Comparison of ENCODE assay signal across 11 cellular contexts in the genomic region with DNA sequence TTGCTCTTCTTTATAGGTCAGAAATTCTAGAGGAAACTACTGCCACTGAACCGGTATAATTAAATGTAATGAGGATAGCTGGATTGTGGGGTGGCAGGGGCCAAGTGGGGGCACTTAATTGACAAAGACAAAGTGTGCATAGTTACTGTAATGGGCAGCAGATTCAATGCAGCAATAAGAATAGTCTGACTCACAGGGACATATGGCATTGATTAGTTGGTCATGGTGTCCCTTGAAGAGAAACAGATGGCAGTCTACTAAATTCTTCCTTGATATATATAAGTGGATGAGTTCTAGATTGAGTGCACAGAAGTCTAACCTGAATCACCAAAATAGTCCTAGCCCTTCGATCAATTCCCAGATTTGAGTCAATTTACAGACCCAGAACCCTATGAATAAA. TPM values are rescaled to one million over a fixed set of nuclear protein-coding genes. Genes with fewer than 3 reads are reported as not detected.
DNase-seq lines count a peak whose midpoint lies in the region; ATAC-seq, FAIRE-seq and TF ChIP-seq lines count a peak whose summit lies in the region.
"Had no signal": no experiment of that assay in that cellular context is flagged by ENCODE, and none has a peak within 500 bp of the region (broad histone marks: within the 10 kb centered on the region; RNA-seq: fewer than 3 reads in every experiment).

No MANE protein-coding gene starts in this region.

- no peak overlapping the region for H3K27ac Mint-ChIP-seq in GM23338
- no peak overlapping the region for H3K27ac Mint-ChIP-seq in activated naive CD8-positive, alpha-beta T cell
- H3K27ac Mint-ChIP-seq: H9 had no signal

- no peak for ATAC-seq in GM23338
- no peak for ATAC-seq in GM18873 (IDR thresholded peaks at IDR 0.05; ENCODE audit: low FRiP score, unreplicated experiment)
- ATAC-seq in GM21825 (IDR thresholded peaks at IDR 0.05; ENCODE audit: unreplicated experiment), result no peak

- H3F3A ChIP-seq in GM23338 (replicated peaks; ENCODE audit: low read depth), result no peaks in the 10 kb centered on the region

- FAIRE-seq in kidney (lab: Jason Lieb, UNC) (no peak), GM12892 (lab: Jason Lieb, UNC) (no peak)

- peaks cover 34% of the 10 kb centered on the region; the same call in 2 of the 3 replicates for H3K4me1 Mint-ChIP-seq in GM23338
- peaks cover 74% of the 10 kb centered on the region for H3K4me1 Mint-ChIP-seq in activated naive CD8-positive, alpha-beta T cell (ENCODE audit: low read depth)

- peaks cover 8% of the 10 kb centered on the region for H3K27me3 Mint-ChIP-seq in GM23338 (ENCODE audit: insufficient read depth, low read depth, poor library complexity)
- H3K27me3 Mint-ChIP-seq in activated naive CD8-positive, alpha-beta T cell, result no peaks in the 10 kb centered on the region

- H3K9me3 ChIP-seq in kidney (ENCODE audit: control insufficient read depth in 1 of 2, low read length in 2 of 2) (no peaks in the 10 kb centered on the region), prostate gland (no peaks in the 10 kb centered on the region)

- H3K79me2 ChIP-seq in GM23338 (replicated peaks; ENCODE audit: insufficient read depth), result peaks cover 28% of the 10 kb centered on the region

- DNase-seq in AG08396 (ENCODE audit: low spot score), result peak; percentile 26
- DNase-seq in GM23338 (ENCODE audit: low spot score), result no peak
- no peak for DNase-seq in kidney
- DNase-seq in GM12892 (ENCODE audit: insufficient read length), result no peak
- DNase-seq in prostate gland (ENCODE audit: low spot score), result no peak
- DNase-seq: H9 had no signal

- H2AFZ ChIP-seq in GM23338, result no peak overlapping the region

- H3K36me3 Mint-ChIP-seq in GM23338 (ENCODE audit: low read depth), result no peaks in the 10 kb centered on the region; the same call in 1 of the 3 replicates
- peaks cover 14% of the 10 kb centered on the region for H3K36me3 Mint-ChIP-seq in activated naive CD8-positive, alpha-beta T cell

- H3K9ac ChIP-seq in kidney (ENCODE audit: low read length in 2 of 2), result no peak overlapping the region
- H3K9ac ChIP-seq: KMS-11 had no signal

- TF ChIP-seq POLR2A in GM12892 (IDR thresholded peaks at IDR 0.05; ENCODE audit: low read depth, low read length) (no peak), prostate gland (IDR thresholded peaks at IDR 0.05) (no peak)

- no peaks in the 10 kb centered on the region for H3K27me3 ChIP-seq in GM23338 (ENCODE audit: insufficient read depth)
- H3K27me3 ChIP-seq in prostate gland (replicated peaks; ENCODE audit: insufficient read depth), result no peaks in the 10 kb centered on the region

- no peaks in the 10 kb centered on the region for H3K9me3 Mint-ChIP-seq in GM23338
- H3K9me3 Mint-ChIP-seq in activated naive CD8-positive, alpha-beta T cell (ENCODE audit: low read depth), result no peaks in the 10 kb centered on the region

- H3K27ac ChIP-seq in GM23338 (ENCODE audit: low read depth) (no peak overlapping the region), kidney (ENCODE audit: low read depth in 2 of 2, low read length in 2 of 2) (no peak overlapping the region), prostate gland (no peak overlapping the region)
- H3K27ac ChIP-seq: KMS-11 had no signal

- H3K9me2 ChIP-seq in GM23338 (ENCODE audit: insufficient read depth), result no peaks in the 10 kb centered on the region

- H3K4me3 ChIP-seq in GM23338 (peak overlapping the region; percentile 83; the same call in 1 of the 2 replicates), kidney (ENCODE audit: low read length in 2 of 2) (peak overlapping the region; percentile 87 to 90), prostate gland (peak overlapping the region in 1 of 2 donors; percentile 55)

- no peaks in the 10 kb centered on the region for H4K20me1 ChIP-seq in GM23338 (replicated peaks; ENCODE audit: insufficient read depth)

- peaks cover 7% of the 10 kb centered on the region; the same call in 1 of the 2 replicates for H3K4me1 ChIP-seq in GM23338 (ENCODE audit: insufficient read depth)
- H3K4me1 ChIP-seq in kidney (ENCODE audit: control insufficient read depth in 1 of 2, insufficient read depth in 1 of 2, low read depth in 1 of 2, low read length in 2 of 2), result peaks cover 0 to 19% of the 10 kb centered on the region in 2 donors
- no peaks in the 10 kb centered on the region for H3K4me1 ChIP-seq in prostate gland (replicated peaks)

- WGBS in prostate gland, result 70% methylated on average over 2 of the region's 2 CpGs

- peak overlapping the region; percentile 32; the same call in 2 of the 3 replicates for H3K4me3 Mint-ChIP-seq in GM23338
- peak overlapping the region; percentile 87 for H3K4me3 Mint-ChIP-seq in activated naive CD8-positive, alpha-beta T cell

- H3K36me3 ChIP-seq in GM23338 (ENCODE audit: insufficient read depth) (no peaks in the 10 kb centered on the region), kidney (ENCODE audit: control insufficient read depth in 1 of 2, insufficient read depth in 2 of 2, low read length in 2 of 2) (peaks cover 0 to 2% of the 10 kb centered on the region in 2 donors), prostate gland (no peaks in the 10 kb centered on the region)

- TF ChIP-seq CTCF in GM23338 (conservative IDR thresholded peaks at IDR 0.05; ENCODE audit: low read depth in 2 of 2), result no peak
- no peak for TF ChIP-seq CTCF in kidney (IDR thresholded peaks at IDR 0.05; ENCODE audit: borderline replicate concordance, extremely low read depth, insufficient read depth)
- no peak for TF ChIP-seq CTCF in prostate gland (IDR thresholded peaks at IDR 0.05)

- intact Hi-C loops in kidney (cut with DNase I) (no loop called here), prostate gland (cut with DNase I) (no loop called here)

- peak overlapping the region; percentile 91; the same call in 1 of the 2 replicates for H3K4me2 ChIP-seq in GM23338

TF ChIP-seq in GM23338, 12 proteins besides CTCF, POLR2A, EP300 and RAD21 (continues in another document):
- TF ChIP-seq NANOG (IDR thresholded peaks at IDR 0.05; ENCODE audit: borderline replicate concordance), result no peak
- TF ChIP-seq POLR2AphosphoS5 (IDR thresholded peaks at IDR 0.05; ENCODE audit: low read depth), result no peak
- no peak for TF ChIP-seq STAT1 (IDR thresholded peaks at IDR 0.05; ENCODE audit: unreplicated experiment)

RNA-seq across cellular contexts. Expression of gene ZNF75D, which starts 3.1 kb away (rescaled TPM):
- total RNA-seq in GM23338 (2014; rRNA removed; shearing (Covaris generic)), result 5.8 and 6.6 TPM in 2 replicates
- polyA plus RNA-seq in GM23338 (2016; fragmentation: Nextera tagmentation; extraction: Ambion mirVana), result 2.2 and 2.9 TPM in 2 replicates
- total RNA-seq in kidney, result 11.6 TPM
- 8.5 TPM for polyA plus RNA-seq in kidney (ENCODE audit: insufficient read depth, low read depth, low replicate concordance)
- 4.4 TPM for polyA plus RNA-seq in GM12892 (2012; ENCODE audit: missing spikeins)
- total RNA-seq in prostate gland, result 10 to 100 TPM; 11.2 TPM

RNA-seq across cellular contexts. Expression of gene ZNF449, which starts 3.8 kb away (rescaled TPM):
- total RNA-seq in GM23338 (2014; rRNA removed; shearing (Covaris generic)), result 5.4 and 9.1 TPM in 2 replicates
- polyA plus RNA-seq in GM23338 (2016; fragmentation: Nextera tagmentation; extraction: Ambion mirVana) (3.2 and 4.8 TPM in 2 replicates), kidney (ENCODE audit: insufficient read depth, low read depth, low replicate concordance) (3.1 TPM)
- total RNA-seq in kidney (8.7 TPM), prostate gland (1 to 10 TPM; 4.2 to 8.4 TPM)
- polyA plus RNA-seq in GM12892 (2012; ENCODE audit: missing spikeins), result 2.1 TPM

RNA-seq across cellular contexts. Expression of gene ETDC, which starts 31.5 kb away (rescaled TPM):
- total RNA-seq in GM23338 (2014; rRNA removed; shearing (Covaris generic)), result not detected in 2 replicates
- polyA plus RNA-seq in GM23338 (2016; fragmentation: Nextera tagmentation; extraction: Ambion mirVana), result not detected in 2 replicates
- not detected for total RNA-seq in kidney
- polyA plus RNA-seq in kidney (ENCODE audit: insufficient read depth, low read depth, low replicate concordance), result not detected
- polyA plus RNA-seq in GM12892 (2012; ENCODE audit: missing spikeins), result not detected
- not detected for total RNA-seq in prostate gland
- total RNA-seq: H9, SK-MEL-5 had no signal
